31 cellular contexts compared by ENCODE assay signal in genomic region chr7:116408166-116408565, GRCh38.
DNase-seq lines count a peak whose midpoint lies in the region; ATAC-seq, FAIRE-seq and TF ChIP-seq lines count a peak whose summit lies in the region.
"Had no signal": no experiment of that assay in that cellular context is flagged by ENCODE, and none has a peak within 500 bp of the region (broad histone marks: within the 10 kb centered on the region; RNA-seq: fewer than 3 reads in every experiment).

No MANE protein-coding gene starts in this region.

- ATAC-seq in GM18867 (IDR thresholded peaks at IDR 0.05; ENCODE audit: unreplicated experiment) (no peak), GM21717 (IDR thresholded peaks at IDR 0.05; ENCODE audit: unreplicated experiment) (no peak)
- ATAC-seq: HepG2, PC-3 had no signal

- H3K27ac ChIP-seq in left ventricle myocardium inferior (replicated peaks) (peak overlapping the region; percentile 3), astrocyte (ENCODE audit: low read depth, low read length) (no peak overlapping the region)
- H3K27ac ChIP-seq: BLaER1 treated with 17β-estradiol and CSF1 and Interleukin-3, amounts not matched to agents 10 nM and 100 nM; SJSA1 had no signal

- H3K27me3 ChIP-seq in left ventricle myocardium inferior (ENCODE audit: low read depth) (no peaks in the 10 kb centered on the region), astrocyte (ENCODE audit: insufficient read depth, low read length) (no peaks in the 10 kb centered on the region)
- H3K27me3 ChIP-seq: BLaER1 treated with 17β-estradiol and CSF1 and Interleukin-3, amounts not matched to agents 10 nM and 100 nM; MG63; SJSA1 had no signal

- DNase-seq in left ventricle myocardium inferior, result no peak
- no peak for DNase-seq in cardiac septum (ENCODE audit: low spot score)
- no peak for DNase-seq in astrocyte (ENCODE audit: low read depth)
- peak; percentile 26 to 60 for DNase-seq in lung microvascular endothelial cell (ENCODE audit: low read depth in 2 of 2)
- no peak for DNase-seq in mesothelial cell of epicardium (ENCODE audit: low spot score in 2 of 2, unreplicated experiment in 2 of 2)
- DNase-seq in AG08396 (ENCODE audit: low spot score), result no peak
- DNase-seq: AML-193; Caco-2; CD4-positive, alpha-beta T cell; DND-41; HFFc6; KBM-7; MG63; NCI-H1105 treated with DMSO at 0.1 percent for 48 hours; NCI-H146; NCI-H1930; NCI-H2107; NCI-H446; NCI-H524 treated with DMSO at 0.1 percent for 48 hours; NCI-H82; NK-92 treated with Interleukin-12 subunit alpha and Interleukin-12 subunit beta, amount 100 ng/mL, for 24 hours; PC-3; Right ventricle myocardium superior had no signal

- no peak overlapping the region for H3K9ac ChIP-seq in astrocyte (ENCODE audit: low read length)
- H3K9ac ChIP-seq: BLaER1 treated with 17β-estradiol and CSF1 and Interleukin-3, amounts not matched to agents 10 nM and 100 nM had no signal

- H3K36me3 Mint-ChIP-seq in astrocyte (ENCODE audit: low read depth, unreplicated experiment), result peaks cover 1% of the 10 kb centered on the region
- peaks cover 2% of the 10 kb centered on the region for H3K36me3 Mint-ChIP-seq in mesothelial cell of epicardium

- no peak overlapping the region for H3K4me3 ChIP-seq in left ventricle myocardium inferior
- no peak overlapping the region for H3K4me3 ChIP-seq in astrocyte (ENCODE audit: insufficient read depth, low read depth, low read length)
- H3K4me3 ChIP-seq: BLaER1 treated with 17β-estradiol and CSF1 and Interleukin-3, amounts not matched to agents 10 nM and 100 nM; HAP-1; MG63; SJSA1 had no signal

- H3K4me1 Mint-ChIP-seq in astrocyte (ENCODE audit: low read depth, unreplicated experiment) (peaks cover 6% of the 10 kb centered on the region), mesothelial cell of epicardium (peaks cover 4% of the 10 kb centered on the region)

- H2AFZ ChIP-seq in astrocyte (ENCODE audit: low read depth, low read length), result no peak overlapping the region

- no peaks in the 10 kb centered on the region for H3K36me3 ChIP-seq in left ventricle myocardium inferior
- no peaks in the 10 kb centered on the region for H3K36me3 ChIP-seq in astrocyte (ENCODE audit: insufficient read depth, low read length)
- H3K36me3 ChIP-seq: BLaER1 treated with 17β-estradiol and CSF1 and Interleukin-3, amounts not matched to agents 10 nM and 100 nM; HAP-1; MG63; SJSA1 had no signal

- H3K4me3 Mint-ChIP-seq in astrocyte (ENCODE audit: unreplicated experiment), result peak overlapping the region; percentile 57
- H3K4me3 Mint-ChIP-seq in mesothelial cell of epicardium, result no peak overlapping the region
- H3K4me3 Mint-ChIP-seq: CD4-positive, alpha-beta T cell; HFFc6 had no signal

- intact Hi-C loops in left ventricle myocardium inferior (cut with micrococcal nuclease), result no loop called here
- intact Hi-C loops in cardiac septum (cut with DNase I), result no loop called here

- H4K20me1 ChIP-seq in astrocyte (ENCODE audit: insufficient read depth, low read length), result no peaks in the 10 kb centered on the region
- H4K20me1 ChIP-seq: BLaER1 treated with 17β-estradiol and CSF1 and Interleukin-3, amounts not matched to agents 10 nM and 100 nM had no signal

- H3K27ac Mint-ChIP-seq in astrocyte (ENCODE audit: unreplicated experiment), result no peak overlapping the region
- no peak overlapping the region for H3K27ac Mint-ChIP-seq in mesothelial cell of epicardium
- H3K27ac Mint-ChIP-seq: CD4-positive, alpha-beta T cell; HFFc6 had no signal

- TF ChIP-seq CTCF in left ventricle myocardium inferior (IDR thresholded peaks at IDR 0.05; ENCODE audit: borderline replicate concordance) (no peak), astrocyte (IDR thresholded peaks at IDR 0.05; ENCODE audit: insufficient read depth, low read depth, low read length) (no peak), mesothelial cell of epicardium (IDR thresholded peaks at IDR 0.05; ENCODE audit: unreplicated experiment) (no peak)

- H3K4me1 ChIP-seq in left ventricle myocardium inferior (peaks cover 32% of the 10 kb centered on the region), astrocyte (ENCODE audit: insufficient read depth, low read length) (no peaks in the 10 kb centered on the region)
- H3K4me1 ChIP-seq: BLaER1 treated with 17β-estradiol and CSF1 and Interleukin-3, amounts not matched to agents 10 nM and 100 nM; Caco-2; HAP-1 had no signal

- no peak overlapping the region for H3K4me2 ChIP-seq in astrocyte (ENCODE audit: low read length)
- H3K4me2 ChIP-seq: BLaER1 treated with 17β-estradiol and CSF1 and Interleukin-3, amounts not matched to agents 10 nM and 100 nM had no signal

- H3K9me3 ChIP-seq in left ventricle myocardium inferior (replicated peaks) (no peaks in the 10 kb centered on the region), astrocyte (ENCODE audit: insufficient read depth, low read depth, low read length) (no peaks in the 10 kb centered on the region)
- H3K9me3 ChIP-seq: BLaER1 treated with 17β-estradiol and CSF1 and Interleukin-3, amounts not matched to agents 10 nM and 100 nM; Caco-2; HAP-1; MG63; SJSA1 had no signal

- FAIRE-seq in astrocyte (lab: Jason Lieb, UNC), result no peak
- FAIRE-seq: GM12892, GM19239, HepG2 had no signal

- no peaks in the 10 kb centered on the region for H3K79me2 ChIP-seq in astrocyte (ENCODE audit: insufficient read depth, low read length)

- H3K27me3 Mint-ChIP-seq in astrocyte (ENCODE audit: low read depth, unreplicated experiment) (no peaks in the 10 kb centered on the region), mesothelial cell of epicardium (ENCODE audit: low read depth) (no peaks in the 10 kb centered on the region)

- H3K9me3 Mint-ChIP-seq in astrocyte (ENCODE audit: unreplicated experiment), result no peaks in the 10 kb centered on the region
- H3K9me3 Mint-ChIP-seq in mesothelial cell of epicardium, result peaks cover 4% of the 10 kb centered on the region
- H3K9me3 Mint-ChIP-seq: CD4-positive, alpha-beta T cell; HFFc6 had no signal

Comparison
In these comparisons a context has a peak if more than half of its experiments do, and no peak if none do; other contexts are left out.
1. DNase-seq: peak in lung microvascular endothelial cell (2 of 2); none in left ventricle myocardium inferior (single experiment), cardiac septum (single experiment), astrocyte (single experiment), mesothelial cell of epicardium (0 of 2) and AG08396 (single experiment).